Comparison of ENCODE assay signal across 8 cellular contexts in genomic region chr11:60831143-60831500, GRCh38. TPM values are rescaled to one million over a fixed set of nuclear protein-coding genes. Genes with fewer than 3 reads are reported as not detected.
DNase-seq lines count a peak whose midpoint lies in the region; ATAC-seq lines count a peak whose summit lies in the region.

No MANE protein-coding gene starts in this region.

- peaks cover 2% of the 10 kb centered on the region for H3K27me3 Mint-ChIP-seq in activated naive CD8-positive, alpha-beta T cell treated with anti-CD3 and anti-CD28 coated beads, Interleukin-2, amount 10 ng/mL, durations not matched to agents 7 days and 5 days

- H3K4me1 Mint-ChIP-seq in activated naive CD8-positive, alpha-beta T cell treated with anti-CD3 and anti-CD28 coated beads, Interleukin-2, amount 10 ng/mL, durations not matched to agents 7 days and 5 days = peaks cover 15% of the 10 kb centered on the region

- H3K27me3 ChIP-seq in H7 (ENCODE audit: control insufficient read depth, insufficient read depth, low read length) = no peaks in the 10 kb centered on the region; the same call in 1 of the 2 replicates

- H3K4me3 ChIP-seq in H7 (ENCODE audit: insufficient read depth, low read depth, low read length) = no peak overlapping the region

- H3K27ac Mint-ChIP-seq in activated naive CD8-positive, alpha-beta T cell treated with anti-CD3 and anti-CD28 coated beads, Interleukin-2, amount 10 ng/mL, durations not matched to agents 7 days and 5 days = no peak overlapping the region

- H3K36me3 Mint-ChIP-seq in activated naive CD8-positive, alpha-beta T cell treated with anti-CD3 and anti-CD28 coated beads, Interleukin-2, amount 10 ng/mL, durations not matched to agents 7 days and 5 days = no peaks in the 10 kb centered on the region

- H3K36me3 ChIP-seq in H7 (replicated peaks; ENCODE audit: control insufficient read depth, insufficient read depth, low read length) = no peaks in the 10 kb centered on the region

- intact Hi-C loops in cardiac septum (cut with DNase I) = loop anchor here (2.0 to 5.0 kb wide), 3 partner anchors 56 to 301 kb away; no protein-coding TSS in a partner anchor

- H3K9me3 Mint-ChIP-seq in activated naive CD8-positive, alpha-beta T cell treated with anti-CD3 and anti-CD28 coated beads, Interleukin-2, amount 10 ng/mL, durations not matched to agents 7 days and 5 days = no peaks in the 10 kb centered on the region

- POLR2A ChIA-PET in activated naive CD8-positive, alpha-beta T cell treated with anti-CD3 and anti-CD28 coated beads, Interleukin-2, amount 10 ng/mL, durations not matched to agents 7 days and 5 days (lab: Charles Lee) = interaction anchor here (0.5 to 2.8 kb wide), 3 partner anchors 30 to 224 kb away, joined by 3 to 35 read pairs (median 4); no protein-coding TSS in a partner anchor

- H3K4me3 Mint-ChIP-seq in activated naive CD8-positive, alpha-beta T cell treated with anti-CD3 and anti-CD28 coated beads, Interleukin-2, amount 10 ng/mL, durations not matched to agents 7 days and 5 days = no peak overlapping the region

- DNase-seq in DMS153 treated with DMSO at 0.1 percent for 48 hours (lab: John Stamatoyannopoulos, UW; ENCODE audit: unreplicated experiment) (peak; percentile 87), H7 (peak; percentile 87), NCI-H1105 (lab: John Stamatoyannopoulos, UW) (peak; percentile 81), T follicular helper cell (ENCODE audit: low read depth) (peak; percentile 69), cardiac septum (ENCODE audit: low spot score) (peak; percentile 91), putamen (ENCODE audit: low spot score) (peak; percentile 70)
- DNase-seq in activated naive CD8-positive, alpha-beta T cell treated with anti-CD3 and anti-CD28 coated beads, Interleukin-2, amount 10 ng/mL, durations not matched to agents 7 days and 5 days = peak; percentile 84

- peak; percentile 91 for ATAC-seq in activated naive CD8-positive, alpha-beta T cell treated with anti-CD3 and anti-CD28 coated beads, Interleukin-2, amount 10 ng/mL, durations not matched to agents 7 days and 5 days (ENCODE audit: low read depth)
- ATAC-seq in HG02938 (IDR thresholded peaks at IDR 0.05; ENCODE audit: unreplicated experiment) = no peak

RNA-seq across cellular contexts. Expression of gene CCDC86, which starts 10.8 kb away (rescaled TPM):
- 17.6 and 19.4 TPM in 2 replicates for total RNA-seq in H7 (2014; rRNA removed; shearing (Covaris generic))
- 10 to 100 TPM; 16.9 to 17.1 TPM for total RNA-seq in activated naive CD8-positive, alpha-beta T cell treated with anti-CD3 and anti-CD28 coated beads, Interleukin-2, amount 10 ng/mL, durations not matched to agents 7 days and 5 days
- total RNA-seq in cardiac septum = 10.3 TPM

RNA-seq across cellular contexts. Expression of gene PTGDR2, which starts 24.6 kb away (rescaled TPM):
- 0.03 and 0.44 TPM in 2 replicates for total RNA-seq in H7 (2014; rRNA removed; shearing (Covaris generic))
- total RNA-seq in activated naive CD8-positive, alpha-beta T cell treated with anti-CD3 and anti-CD28 coated beads, Interleukin-2, amount 10 ng/mL, durations not matched to agents 7 days and 5 days = 1 to 10 TPM; 2.5 to 2.9 TPM
- total RNA-seq in cardiac septum = 0.89 TPM

RNA-seq across cellular contexts. Expression of gene ZP1, which starts 36.2 kb away (rescaled TPM):
- total RNA-seq in H7 (2014; rRNA removed; shearing (Covaris generic)) = not detected in 2 replicates
- under 1 TPM; 0.44 to 0.60 TPM for total RNA-seq in activated naive CD8-positive, alpha-beta T cell treated with anti-CD3 and anti-CD28 coated beads, Interleukin-2, amount 10 ng/mL, durations not matched to agents 7 days and 5 days
- not detected for total RNA-seq in cardiac septum

RNA-seq across cellular contexts. Expression of gene MS4A10, which starts 46.0 kb away (rescaled TPM):
- not detected in 2 replicates for total RNA-seq in H7 (2014; rRNA removed; shearing (Covaris generic))
- total RNA-seq in activated naive CD8-positive, alpha-beta T cell treated with anti-CD3 and anti-CD28 coated beads, Interleukin-2, amount 10 ng/mL, durations not matched to agents 7 days and 5 days = not detected
- not detected for total RNA-seq in cardiac septum
